In genomic region chr15:42921049-42921731, GRCh38 we compare ENCODE assay signal across 1 cellular context.
TF ChIP-seq lines count a peak whose summit lies in the region.

No MANE protein-coding gene starts in this region.

TF ChIP-seq in IMR-90, 13 proteins besides CTCF, POLR2A, EP300 and RAD21:
- TF ChIP-seq CHD1 (IDR thresholded peaks at IDR 0.05; ENCODE audit: low read depth, low read length) (no peak), RFX5 (IDR thresholded peaks at IDR 0.05; ENCODE audit: low read depth, low read length) (no peak), MAFK (IDR thresholded peaks at IDR 0.05; ENCODE audit: low read depth, low read length) (no peak)
